In the genomic region with DNA sequence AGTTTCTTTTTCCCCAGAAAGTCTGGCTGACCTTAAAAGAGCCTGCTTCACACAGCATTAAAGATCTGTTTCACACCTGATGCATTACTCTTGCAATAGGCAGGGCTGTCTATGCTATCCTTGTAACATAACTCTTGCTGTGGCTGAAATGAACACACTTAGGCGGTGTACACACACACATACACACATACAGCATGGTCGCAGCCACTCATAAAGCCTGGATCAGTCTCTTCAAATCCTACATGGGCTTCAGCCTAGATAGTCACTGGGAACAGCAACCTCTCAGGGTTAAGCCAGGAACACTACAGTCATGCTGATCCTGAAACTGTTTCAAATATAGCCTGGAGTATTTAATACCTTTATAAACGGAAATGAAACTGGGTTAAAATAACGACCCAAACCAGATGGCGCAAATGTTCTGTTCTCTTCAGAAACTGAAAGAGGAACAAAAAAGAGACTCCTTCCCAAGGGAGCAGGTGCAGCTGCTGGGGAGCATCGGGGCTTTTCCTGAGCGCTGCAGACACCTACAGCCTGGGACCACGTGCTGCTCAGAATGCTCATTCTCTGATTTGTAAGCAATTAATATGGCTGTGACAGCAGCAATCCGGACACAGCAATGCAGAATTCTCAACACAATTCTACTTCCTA, we compare ENCODE assay signal across 8 cellular contexts.
DNase-seq lines count a peak whose midpoint lies in the region; ATAC-seq and TF ChIP-seq lines count a peak whose summit lies in the region.

No MANE protein-coding gene starts in this region.

- H3K27ac Mint-ChIP-seq in CD8-positive, alpha-beta memory T cell: peak overlapping the region; percentile 17 to 92 (median 83)
- peak overlapping the region; percentile 90 for H3K27ac Mint-ChIP-seq in activated B cell treated with CpG ODN at 0.5 μM for 24 hours

- no peak overlapping the region for H3K27ac ChIP-seq in CD8-positive, alpha-beta memory T cell (ENCODE audit: low read depth, low read length)

- H3K9me3 Mint-ChIP-seq in CD8-positive, alpha-beta memory T cell: no peaks in the 10 kb centered on the region
- H3K9me3 Mint-ChIP-seq in activated B cell treated with CpG ODN at 0.5 μM for 24 hours: no peaks in the 10 kb centered on the region

- DNase-seq in CD8-positive, alpha-beta memory T cell: no peak
- DNase-seq in activated B cell treated with CpG ODN at 0.5 μM for 24 hours (peak; percentile 59), kidney tubule cell (ENCODE audit: low spot score) (no peak), NCI-H226 (no peak), A172 (ENCODE audit: low spot score) (no peak)
- DNase-seq in stimulated activated naive CD8-positive, alpha-beta T cell treated with anti-CD3 and anti-CD28 coated beads, Interleukin-15, Interleukin-2, amounts not matched to agents 100 U/mL and 50 U/mL, for 24 hours: peak; percentile 42

- H3K4me1 ChIP-seq in CD8-positive, alpha-beta memory T cell (ENCODE audit: insufficient read depth, low read length): peaks cover 15% of the 10 kb centered on the region

- ATAC-seq in HG03095 (IDR thresholded peaks at IDR 0.05; ENCODE audit: unreplicated experiment) (peak; percentile 86), activated B cell treated with CpG ODN at 0.5 μM for 24 hours (ENCODE audit: low read depth) (peak; percentile 89)
- ATAC-seq in stimulated activated naive CD8-positive, alpha-beta T cell treated with anti-CD3 and anti-CD28 coated beads, Interleukin-15, Interleukin-2, amounts not matched to agents 100 U/mL and 50 U/mL, for 24 hours: peak; percentile 55

- H3K27me3 ChIP-seq in CD8-positive, alpha-beta memory T cell (ENCODE audit: insufficient read depth, low read length, poor library complexity, severe bottlenecking): no peaks in the 10 kb centered on the region

- H3K4me3 ChIP-seq in CD8-positive, alpha-beta memory T cell (ENCODE audit: low read length): peak overlapping the region; percentile 55

- TF ChIP-seq CTCF in activated B cell treated with CpG ODN at 0.5 μM for 24 hours (IDR thresholded peaks at IDR 0.05): no peak

- H3K27me3 Mint-ChIP-seq in CD8-positive, alpha-beta memory T cell: no peaks in the 10 kb centered on the region
- H3K27me3 Mint-ChIP-seq in activated B cell treated with CpG ODN at 0.5 μM for 24 hours: no peaks in the 10 kb centered on the region

- H3K9me3 ChIP-seq in CD8-positive, alpha-beta memory T cell (ENCODE audit: low read length): no peaks in the 10 kb centered on the region

- POLR2A ChIA-PET in CD8-positive, alpha-beta memory T cell (lab: Charles Lee): no interaction called here
- POLR2A ChIA-PET in activated B cell treated with CpG ODN at 0.5 μM for 24 hours (lab: Charles Lee): interaction anchor here (0.6 to 1.6 kb wide), 7 partner anchors 9 to 1124 kb away, joined by 3 to 8 read pairs (median 4); no protein-coding TSS in a partner anchor

- peak overlapping the region; percentile 68 to 93 (median 86) for H3K4me3 Mint-ChIP-seq in CD8-positive, alpha-beta memory T cell
- peak overlapping the region; percentile 73 for H3K4me3 Mint-ChIP-seq in activated B cell treated with CpG ODN at 0.5 μM for 24 hours

- H3K36me3 Mint-ChIP-seq in CD8-positive, alpha-beta memory T cell: no peaks in the 10 kb centered on the region
- H3K36me3 Mint-ChIP-seq in activated B cell treated with CpG ODN at 0.5 μM for 24 hours (ENCODE audit: low read depth): no peaks in the 10 kb centered on the region

- TF ChIP-seq POLR2A in GM19193 (IDR thresholded peaks at IDR 0.05; ENCODE audit: extremely low read depth, insufficient read depth, insufficient read length): peak; percentile 41

- intact Hi-C loops in activated B cell treated with CpG ODN at 0.5 μM for 24 hours (cut with micrococcal nuclease): loop anchor here (1.0 to 10.0 kb wide), 11 partner anchors 9 to 1420 kb away; no protein-coding TSS in a partner anchor

- CTCF ChIA-PET in CD8-positive, alpha-beta memory T cell (lab: Charles Lee): interaction anchor here (1.1 to 1.3 kb wide), 2 partner anchors 13 to 54 kb away, joined by 3 to 5 read pairs; no protein-coding TSS in a partner anchor
- CTCF ChIA-PET in activated B cell treated with CpG ODN at 0.5 μM for 24 hours (lab: Charles Lee): interaction anchor here (0.9 to 1.7 kb wide), 3 partner anchors 9 to 63 kb away, joined by 3 to 8 read pairs (median 4); no protein-coding TSS in a partner anchor

- peaks cover 22 to 30% (median 26%) of the 10 kb centered on the region in 3 donors for H3K4me1 Mint-ChIP-seq in CD8-positive, alpha-beta memory T cell
- peaks cover 78% of the 10 kb centered on the region for H3K4me1 Mint-ChIP-seq in activated B cell treated with CpG ODN at 0.5 μM for 24 hours

- no peaks in the 10 kb centered on the region for H3K36me3 ChIP-seq in CD8-positive, alpha-beta memory T cell (ENCODE audit: insufficient read depth, low read length)

Comparison
In these comparisons a context has a peak if more than half of its experiments do, and no peak if none do; other contexts are left out.
1. DNase-seq: peak in activated B cell treated with CpG ODN at 0.5 μM for 24 hours (single experiment) and stimulated activated naive CD8-positive, alpha-beta T cell treated with anti-CD3 and anti-CD28 coated beads, Interleukin-15, Interleukin-2, amounts not matched to agents 100 U/mL and 50 U/mL, for 24 hours (single experiment); none in CD8-positive, alpha-beta memory T cell (0 of 5), kidney tubule cell (single experiment), NCI-H226 (single experiment) and A172 (single experiment).
2. Peak in every context shown above with its lines, with median percentiles within 50 percentile points of each other: ATAC-seq.